Comparison of ENCODE assay signal across 2 cellular contexts in the genomic region with DNA sequence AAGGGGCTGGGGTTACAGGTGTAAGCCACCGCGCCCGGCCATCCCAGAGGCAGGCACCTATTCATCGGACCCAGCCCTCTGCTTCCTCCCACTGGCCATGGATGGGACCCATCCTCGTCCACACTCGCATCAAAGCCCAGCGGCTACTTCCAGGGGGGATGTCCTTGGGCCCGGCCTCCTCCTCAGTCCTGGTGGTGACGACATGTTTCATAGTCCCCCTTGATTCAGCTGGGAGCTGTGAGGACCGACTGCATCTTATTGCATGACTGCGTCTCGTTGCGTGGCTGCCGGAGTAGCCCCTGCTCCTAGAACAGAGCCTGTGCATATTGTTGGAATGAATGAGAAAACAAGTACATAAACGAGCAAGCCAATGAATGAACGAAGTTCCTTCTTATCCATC.
TF ChIP-seq lines count a peak whose summit lies in the region.

No MANE protein-coding gene starts in this region.

TF ChIP-seq in SK-N-SH, 30 proteins besides CTCF, POLR2A, EP300 and RAD21 (continued from another document):
- TF ChIP-seq IRF3 (IDR thresholded peaks at IDR 0.05; ENCODE audit: low read depth, low read length): no peak
- no peak for TF ChIP-seq CHD2 (IDR thresholded peaks at IDR 0.05; ENCODE audit: low read length, partially characterized antibody)
- TF ChIP-seq, protein P1, sequence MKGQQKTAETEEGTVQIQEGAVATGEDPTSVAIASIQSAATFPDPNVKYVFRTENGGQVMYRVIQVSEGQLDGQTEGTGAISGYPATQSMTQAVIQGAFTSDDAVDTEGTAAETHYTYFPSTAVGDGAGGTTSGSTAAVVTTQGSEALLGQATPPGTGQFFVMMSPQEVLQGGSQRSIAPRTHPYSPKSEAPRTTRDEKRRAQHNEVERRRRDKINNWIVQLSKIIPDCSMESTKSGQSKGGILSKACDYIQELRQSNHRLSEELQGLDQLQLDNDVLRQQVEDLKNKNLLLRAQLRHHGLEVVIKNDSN (IDR thresholded peaks at IDR 0.05; ENCODE audit: borderline replicate concordance, low read depth): no peak
- no peak for TF ChIP-seq JUND (IDR thresholded peaks at IDR 0.05)
- no peak for TF ChIP-seq EZH2phosphoT487 (IDR thresholded peaks at IDR 0.05; ENCODE audit: borderline replicate concordance, low read depth)
- no peak for TF ChIP-seq TEAD4 (IDR thresholded peaks at IDR 0.05; ENCODE audit: borderline replicate concordance, insufficient read depth)
- no peak for TF ChIP-seq USF2 (IDR thresholded peaks at IDR 0.05; ENCODE audit: borderline replicate concordance, low read depth, low read length)

TF ChIP-seq in SK-N-SH treated with all-trans-retinoic acid at 6 μM for 48 hours, 23 proteins besides CTCF, POLR2A, EP300 and RAD21:
- no peak for TF ChIP-seq TSHZ2 (CRISPR knock-in tag; IDR thresholded peaks at IDR 0.05)
- TF ChIP-seq SNAI2 (CRISPR knock-in tag; IDR thresholded peaks at IDR 0.05): no peak
- no peak for TF ChIP-seq ESRRG (CRISPR knock-in tag; IDR thresholded peaks at IDR 0.05)
- TF ChIP-seq TOX (CRISPR knock-in tag; IDR thresholded peaks at IDR 0.05; ENCODE audit: borderline replicate concordance): no peak
- TF ChIP-seq ZFP3 (CRISPR knock-in tag; IDR thresholded peaks at IDR 0.05): no peak
- no peak for TF ChIP-seq CSDC2 (CRISPR knock-in tag; IDR thresholded peaks at IDR 0.05)
- TF ChIP-seq ZNF70 (CRISPR knock-in tag; IDR thresholded peaks at IDR 0.05): no peak
- TF ChIP-seq RARB (CRISPR knock-in tag; IDR thresholded peaks at IDR 0.05): no peak
- TF ChIP-seq, protein P2, sequence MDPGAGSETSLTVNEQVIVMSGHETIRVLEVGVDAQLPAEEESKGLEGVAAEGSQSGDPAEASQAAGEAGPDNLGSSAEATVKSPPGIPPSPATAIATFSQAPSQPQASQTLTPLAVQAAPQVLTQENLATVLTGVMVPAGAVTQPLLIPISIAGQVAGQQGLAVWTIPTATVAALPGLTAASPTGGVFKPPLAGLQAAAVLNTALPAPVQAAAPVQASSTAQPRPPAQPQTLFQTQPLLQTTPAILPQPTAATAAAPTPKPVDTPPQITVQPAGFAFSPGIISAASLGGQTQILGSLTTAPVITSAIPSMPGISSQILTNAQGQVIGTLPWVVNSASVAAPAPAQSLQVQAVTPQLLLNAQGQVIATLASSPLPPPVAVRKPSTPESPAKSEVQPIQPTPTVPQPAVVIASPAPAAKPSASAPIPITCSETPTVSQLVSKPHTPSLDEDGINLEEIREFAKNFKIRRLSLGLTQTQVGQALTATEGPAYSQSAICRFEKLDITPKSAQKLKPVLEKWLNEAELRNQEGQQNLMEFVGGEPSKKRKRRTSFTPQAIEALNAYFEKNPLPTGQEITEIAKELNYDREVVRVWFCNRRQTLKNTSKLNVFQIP (CRISPR knock-in tag; IDR thresholded peaks at IDR 0.05; ENCODE audit: borderline replicate concordance, low read depth): no peak
- TF ChIP-seq ZNF8 (CRISPR knock-in tag; IDR thresholded peaks at IDR 0.05): no peak
- TF ChIP-seq ZFP30 (CRISPR knock-in tag; IDR thresholded peaks at IDR 0.05): no peak
- no peak for TF ChIP-seq ZNF565 (CRISPR knock-in tag; conservative IDR thresholded peaks at IDR 0.05; ENCODE audit: low read depth)
- TF ChIP-seq TCF4 (CRISPR knock-in tag; IDR thresholded peaks at IDR 0.05; ENCODE audit: borderline replicate concordance): no peak
- TF ChIP-seq PATZ1 (CRISPR knock-in tag; IDR thresholded peaks at IDR 0.05; ENCODE audit: borderline replicate concordance): no peak
- no peak for TF ChIP-seq ZC3H10 (CRISPR knock-in tag; IDR thresholded peaks at IDR 0.05)
- TF ChIP-seq GLIS3 (CRISPR knock-in tag; IDR thresholded peaks at IDR 0.05): no peak
- no peak for TF ChIP-seq CSRNP3 (CRISPR knock-in tag; IDR thresholded peaks at IDR 0.05)
- no peak for TF ChIP-seq BACH2 (CRISPR knock-in tag; IDR thresholded peaks at IDR 0.05; ENCODE audit: borderline replicate concordance)
- no peak for TF ChIP-seq PPARA (CRISPR knock-in tag; IDR thresholded peaks at IDR 0.05; ENCODE audit: borderline replicate concordance)
- TF ChIP-seq ISL1 (CRISPR knock-in tag; IDR thresholded peaks at IDR 0.05): no peak
